In the genomic region with DNA sequence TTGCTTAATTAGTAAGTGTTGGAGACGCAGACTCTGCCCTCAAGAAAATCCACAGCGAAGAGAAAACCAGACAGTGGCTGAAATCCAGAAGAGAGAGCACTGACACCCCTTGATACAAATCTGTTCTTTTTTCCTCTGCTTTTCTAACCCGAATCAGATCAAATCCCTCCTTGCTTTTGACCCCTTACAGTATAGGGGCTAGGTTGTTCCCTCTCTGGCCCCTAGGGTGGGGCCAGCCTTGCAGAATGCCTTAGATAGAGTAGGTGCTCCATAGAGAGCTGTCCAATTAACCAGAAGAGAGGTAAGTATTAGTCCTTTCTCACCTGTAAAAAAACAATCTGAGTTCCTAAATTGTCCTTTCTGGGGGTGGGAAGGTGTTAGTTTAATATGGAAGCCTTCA, we compare ENCODE assay signal across 30 cellular contexts. TPM values are rescaled to one million over a fixed set of nuclear protein-coding genes. Genes with fewer than 3 reads are reported as not detected.
DNase-seq lines count a peak whose midpoint lies in the region; ATAC-seq, FAIRE-seq and TF ChIP-seq lines count a peak whose summit lies in the region.
"Had no signal": no experiment of that assay in that cellular context is flagged by ENCODE, and none has a peak within 500 bp of the region (broad histone marks: within the 10 kb centered on the region; RNA-seq: fewer than 3 reads in every experiment).

No MANE protein-coding gene starts in this region.

- CTCF ChIA-PET in activated CD4-positive, alpha-beta memory T cell treated with anti-CD3 and anti-CD28 coated beads for 36 hours (lab: Charles Lee), result no interaction called here

- no peak for ATAC-seq in lower lobe of right lung
- ATAC-seq in stimulated activated naive CD8-positive, alpha-beta T cell treated with anti-CD3 and anti-CD28 coated beads, Interleukin-15, amount 100 ng/mL, for 72 hours, result no peak

- H3K4me3 Mint-ChIP-seq in brain, result no peak overlapping the region
- no peak overlapping the region for H3K4me3 Mint-ChIP-seq in stimulated activated naive CD8-positive, alpha-beta T cell treated with anti-CD3 and anti-CD28 coated beads, Interleukin-15, amount 100 ng/mL, for 72 hours
- no peak overlapping the region for H3K4me3 Mint-ChIP-seq in activated CD4-positive, alpha-beta memory T cell treated with anti-CD3 and anti-CD28 coated beads for 36 hours
- H3K4me3 Mint-ChIP-seq: activated naive CD4-positive, alpha-beta T cell treated with anti-CD3 and anti-CD28 coated beads for 36 hours had no signal

- H3K36me3 ChIP-seq in H7 (replicated peaks; ENCODE audit: control insufficient read depth, insufficient read depth, low read length) (no peaks in the 10 kb centered on the region), lower lobe of right lung (no peaks in the 10 kb centered on the region), tibial artery (no peaks in the 10 kb centered on the region)
- H3K36me3 ChIP-seq: left lung, vagina had no signal

- no peaks in the 10 kb centered on the region for H3K36me3 Mint-ChIP-seq in brain
- H3K36me3 Mint-ChIP-seq in activated CD4-positive, alpha-beta memory T cell treated with anti-CD3 and anti-CD28 coated beads for 36 hours, result no peaks in the 10 kb centered on the region

- TF ChIP-seq CTCF in brain (conservative IDR thresholded peaks at IDR 0.05), result no peak
- TF ChIP-seq CTCF in lower lobe of right lung (IDR thresholded peaks at IDR 0.05), result no peak
- TF ChIP-seq CTCF in tibial artery (IDR thresholded peaks at IDR 0.05), result no peak

- peak overlapping the region in 4 of 5 experiments; percentile 8 to 64 (median 15) for H3K27ac Mint-ChIP-seq in brain
- H3K27ac Mint-ChIP-seq in stimulated activated naive CD8-positive, alpha-beta T cell treated with anti-CD3 and anti-CD28 coated beads, Interleukin-15, amount 100 ng/mL, for 72 hours, result no peak overlapping the region
- no peak overlapping the region for H3K27ac Mint-ChIP-seq in activated CD4-positive, alpha-beta memory T cell treated with anti-CD3 and anti-CD28 coated beads for 36 hours
- H3K27ac Mint-ChIP-seq: activated naive CD4-positive, alpha-beta T cell treated with anti-CD3 and anti-CD28 coated beads for 36 hours had no signal

- H3K27me3 Mint-ChIP-seq in brain, result peaks cover 3% of the 10 kb centered on the region
- peaks cover 16% of the 10 kb centered on the region for H3K27me3 Mint-ChIP-seq in stimulated activated naive CD8-positive, alpha-beta T cell treated with anti-CD3 and anti-CD28 coated beads, Interleukin-15, amount 100 ng/mL, for 72 hours
- peaks cover 6% of the 10 kb centered on the region for H3K27me3 Mint-ChIP-seq in activated CD4-positive, alpha-beta memory T cell treated with anti-CD3 and anti-CD28 coated beads for 36 hours

- no peak for FAIRE-seq in RCC 7860 (lab: Jason Lieb, UNC)
- FAIRE-seq: bronchial epithelial cell, colon, GM12892, small intestine had no signal

- intact Hi-C loops in lower lobe of right lung (cut with DNase I), result no loop called here
- intact Hi-C loops in tibial artery (cut with DNase I; ENCODE audit: low total_unique reads), result no loop called here
- intact Hi-C loops in activated CD4-positive, alpha-beta memory T cell treated with anti-CD3 and anti-CD28 coated beads for 36 hours (cut with micrococcal nuclease), result no loop called here

- H3K4me1 Mint-ChIP-seq in brain, result peaks cover 71% of the 10 kb centered on the region
- no peaks in the 10 kb centered on the region for H3K4me1 Mint-ChIP-seq in stimulated activated naive CD8-positive, alpha-beta T cell treated with anti-CD3 and anti-CD28 coated beads, Interleukin-15, amount 100 ng/mL, for 72 hours
- H3K4me1 Mint-ChIP-seq in activated CD4-positive, alpha-beta memory T cell treated with anti-CD3 and anti-CD28 coated beads for 36 hours (ENCODE audit: low read depth), result no peaks in the 10 kb centered on the region

- H3K9me3 ChIP-seq in lower lobe of right lung, result no peaks in the 10 kb centered on the region
- H3K9me3 ChIP-seq in tibial artery, result no peaks in the 10 kb centered on the region
- H3K9me3 ChIP-seq: Caco-2, left lung, vagina had no signal

- H3K27me3 ChIP-seq in H7 (ENCODE audit: control insufficient read depth, insufficient read depth, low read length) (no peaks in the 10 kb centered on the region), lower lobe of right lung (ENCODE audit: low read depth) (no peaks in the 10 kb centered on the region), tibial artery (no peaks in the 10 kb centered on the region)
- H3K27me3 ChIP-seq: left lung, vagina had no signal

- DNase-seq in H7, result peak; percentile 70
- DNase-seq in lower lobe of right lung, result no peak
- no peak for DNase-seq in tibial artery
- no peak for DNase-seq in DMS 273 treated with DMSO at 0.1 percent for 48 hours (lab: John Stamatoyannopoulos, UW)
- DNase-seq in stimulated activated naive CD8-positive, alpha-beta T cell treated with anti-CD3 and anti-CD28 coated beads, Interleukin-15, amount 100 ng/mL, for 72 hours, result no peak
- no peak for DNase-seq in RCC 7860 (ENCODE audit: low spot score)
- DNase-seq in activated CD4-positive, alpha-beta memory T cell treated with anti-CD3 and anti-CD28 coated beads for 36 hours, result no peak
- DNase-seq: activated CD4-positive, alpha-beta T cell treated with anti-CD3 and anti-CD28 coated beads, Interleukin-2, amount 50 U/mL, for 1 hour; activated naive CD4-positive, alpha-beta T cell treated with anti-CD3 and anti-CD28 coated beads for 36 hours; C1 segment of cervical spinal cord; Caco-2; DMS79 treated with DMSO at 0.1 percent for 48 hours; effector CD8-positive, alpha-beta T cell; erythroblast; foreskin melanocyte; left lung; NCI-H1048; NCI-H1694 treated with DMSO at 0.1 percent for 48 hours; NCI-H524 treated with DMSO at 0.1 percent for 48 hours; PC-9; SHP77 treated with DMSO at 0.1 percent for 48 hours; stimulated activated CD4-positive, alpha-beta T cell treated with anti-CD3 and anti-CD28 coated beads, Interleukin-1b, Interleukin-23, amount 100 ng/mL, for 48 hours; T-helper 9 cell had no signal

- POLR2A ChIA-PET in activated CD4-positive, alpha-beta memory T cell treated with anti-CD3 and anti-CD28 coated beads for 36 hours (lab: Charles Lee), result no interaction called here

- H3K27ac ChIP-seq in lower lobe of right lung (peak overlapping the region; percentile 31), tibial artery (peak overlapping the region; percentile 73 to 95)
- H3K27ac ChIP-seq: PC-9, vagina had no signal

- no peaks in the 10 kb centered on the region for H3K9me3 Mint-ChIP-seq in brain
- no peaks in the 10 kb centered on the region for H3K9me3 Mint-ChIP-seq in stimulated activated naive CD8-positive, alpha-beta T cell treated with anti-CD3 and anti-CD28 coated beads, Interleukin-15, amount 100 ng/mL, for 72 hours
- no peaks in the 10 kb centered on the region for H3K9me3 Mint-ChIP-seq in activated CD4-positive, alpha-beta memory T cell treated with anti-CD3 and anti-CD28 coated beads for 36 hours
- H3K9me3 Mint-ChIP-seq: activated naive CD4-positive, alpha-beta T cell treated with anti-CD3 and anti-CD28 coated beads for 36 hours had no signal

- H3K4me1 ChIP-seq in lower lobe of right lung, result peaks cover 47% of the 10 kb centered on the region
- peaks cover 0 to 74% (median 53%) of the 10 kb centered on the region in 4 donors for H3K4me1 ChIP-seq in tibial artery
- H3K4me1 ChIP-seq: Caco-2 had no signal

- H3K4me3 ChIP-seq in H7 (ENCODE audit: insufficient read depth, low read depth, low read length) (no peak overlapping the region), lower lobe of right lung (no peak overlapping the region), tibial artery (no peak overlapping the region)
- H3K4me3 ChIP-seq: left lung, PC-9, vagina had no signal

RNA-seq across cellular contexts. Expression of a gene that starts 10.1 kb away (rescaled TPM):
- 0.04 TPM in 1 of 2 replicates, not detected in the other for total RNA-seq in H7 (2014; rRNA removed; shearing (Covaris generic))
- polyA plus RNA-seq in brain (ENCODE audit: insufficient read depth, low read depth, low replicate concordance), result 0.39 TPM
- 1.6 TPM for total RNA-seq in lower lobe of right lung
- not detected for total RNA-seq in activated CD4-positive, alpha-beta memory T cell treated with anti-CD3 and anti-CD28 coated beads for 36 hours
- total RNA-seq: activated naive CD4-positive, alpha-beta T cell treated with anti-CD3 and anti-CD28 coated beads for 36 hours; bronchial epithelial cell; renal cortical epithelial cell had no signal

RNA-seq across cellular contexts. Expression of a gene that starts 39.5 kb away (rescaled TPM):
- total RNA-seq in H7 (2014; rRNA removed; shearing (Covaris generic)), result 4.8 and 6.3 TPM in 2 replicates
- polyA plus RNA-seq in brain (ENCODE audit: insufficient read depth, low read depth, low replicate concordance), result 3.9 TPM
- total RNA-seq in lower lobe of right lung, result 6.1 TPM
- total RNA-seq in activated CD4-positive, alpha-beta memory T cell treated with anti-CD3 and anti-CD28 coated beads for 36 hours, result 1 to 10 TPM; 1.1 to 1.4 TPM

RNA-seq across cellular contexts. Expression of a gene that starts 47.9 kb away (rescaled TPM):
- total RNA-seq in H7 (2014; rRNA removed; shearing (Covaris generic)), result 17.8 and 20.9 TPM in 2 replicates
- polyA plus RNA-seq in brain (ENCODE audit: insufficient read depth, low read depth, low replicate concordance), result 8.4 TPM
- total RNA-seq in lower lobe of right lung, result 15.5 TPM
- not detected for total RNA-seq in activated CD4-positive, alpha-beta memory T cell treated with anti-CD3 and anti-CD28 coated beads for 36 hours
- total RNA-seq: activated naive CD4-positive, alpha-beta T cell treated with anti-CD3 and anti-CD28 coated beads for 36 hours had no signal

RNA-seq across cellular contexts. Expression of a gene that starts 58.6 kb away (rescaled TPM):
- 19.8 and 22.3 TPM in 2 replicates for total RNA-seq in H7 (2014; rRNA removed; shearing (Covaris generic))
- 27.1 TPM for polyA plus RNA-seq in brain (ENCODE audit: insufficient read depth, low read depth, low replicate concordance)
- 55.1 TPM for total RNA-seq in lower lobe of right lung
- 10 to 100 TPM; 45.9 to 46.4 TPM for total RNA-seq in activated CD4-positive, alpha-beta memory T cell treated with anti-CD3 and anti-CD28 coated beads for 36 hours

Comparison
In these comparisons a context has a peak if more than half of its experiments do, and no peak if none do; other contexts are left out.
1. H3K27ac Mint-ChIP-seq: peak in brain (4 of 5); none in stimulated activated naive CD8-positive, alpha-beta T cell treated with anti-CD3 and anti-CD28 coated beads, Interleukin-15, amount 100 ng/mL, for 72 hours (0 of 2) and activated CD4-positive, alpha-beta memory T cell treated with anti-CD3 and anti-CD28 coated beads for 36 hours (single experiment).
2. RNA of a gene that starts 47.9 kb away (total RNA-seq): 17.8 to 20.9 TPM in H7 and 15.5 TPM in lower lobe of right lung (single experiment); not detected in activated CD4-positive, alpha-beta memory T cell treated with anti-CD3 and anti-CD28 coated beads for 36 hours; every median in the first group is over 10 times any median in the second.